Comparison of ENCODE assay signal across 1 cellular context in genomic region chr14:103130965-103131364, GRCh38.
TF ChIP-seq lines count a peak whose summit lies in the region.

No MANE protein-coding gene starts in this region.

TF ChIP-seq in SK-N-SH, 30 proteins besides CTCF, POLR2A, EP300 and RAD21 (continued from another document):
- TF ChIP-seq REST (IDR thresholded peaks at IDR 0.05; ENCODE audit: low read depth, low read length) (no peak), NRF1 (IDR thresholded peaks at IDR 0.05; ENCODE audit: low read depth, low read length) (no peak), RXRA (IDR thresholded peaks at IDR 0.05; ENCODE audit: borderline replicate concordance, low read depth) (peak; percentile 87; the same call in 1 of the 2 replicates), ZBTB33 (IDR thresholded peaks at IDR 0.05; ENCODE audit: borderline replicate concordance, low read depth) (no peak), POLR2AphosphoS5 (IDR thresholded peaks at IDR 0.05; ENCODE audit: low read depth, low read length) (peak; percentile 24; the same call in 1 of the 2 replicates), MAX (IDR thresholded peaks at IDR 0.05; ENCODE audit: low read depth) (peak; percentile 76), CHD2 (IDR thresholded peaks at IDR 0.05; ENCODE audit: low read length, partially characterized antibody) (no peak), FOSL2 (IDR thresholded peaks at IDR 0.05; ENCODE audit: borderline replicate concordance, low read depth) (peak; percentile 7; the same call in 1 of the 2 replicates), MXI1 (IDR thresholded peaks at IDR 0.05; ENCODE audit: low read depth, low read length) (no peak), RCOR1 (IDR thresholded peaks at IDR 0.05; ENCODE audit: low read length) (0 out of 2 replicates have a peak, but pooled peaks have one; percentile 22), FOXJ3 (CRISPR knock-in tag; IDR thresholded peaks at IDR 0.05) (no peak), FOXM1 (IDR thresholded peaks at IDR 0.05; ENCODE audit: low read depth) (no peak), ELF1 (IDR thresholded peaks at IDR 0.05) (no peak)
